Comparison of ENCODE assay signal across 9 cellular contexts in the genomic region with DNA sequence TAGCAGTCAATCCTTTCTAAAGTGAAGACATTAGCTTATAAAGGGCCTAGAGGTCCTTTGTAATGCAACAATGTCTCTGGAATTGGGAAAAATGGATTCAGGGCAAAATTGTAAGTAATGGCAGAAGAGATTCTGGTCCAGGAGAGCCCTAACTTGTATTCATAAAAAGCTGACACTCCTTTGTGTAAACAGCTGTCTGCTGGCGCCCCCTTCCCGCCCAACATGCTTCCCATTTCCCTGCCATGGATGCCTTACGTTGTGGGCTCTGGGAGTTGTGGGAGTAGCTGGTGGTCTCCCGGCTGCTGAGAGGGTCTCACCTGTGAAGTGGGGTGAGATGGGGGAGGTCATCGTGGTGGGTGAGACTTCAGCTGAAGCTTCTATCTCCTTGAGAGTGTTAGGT. TPM values are rescaled to one million over a fixed set of nuclear protein-coding genes. Genes with fewer than 3 reads are reported as not detected.
DNase-seq lines count a peak whose midpoint lies in the region; ATAC-seq and TF ChIP-seq lines count a peak whose summit lies in the region.
"Had no signal": no experiment of that assay in that cellular context is flagged by ENCODE, and none has a peak within 500 bp of the region (broad histone marks: within the 10 kb centered on the region; RNA-seq: fewer than 3 reads in every experiment).

No MANE protein-coding gene starts in this region.

- H3K9me3 Mint-ChIP-seq in effector memory CD8-positive, alpha-beta T cell, result peaks cover 0 to 3% of the 10 kb centered on the region in 2 donors

- peaks cover 27% of the 10 kb centered on the region for H3K36me3 Mint-ChIP-seq in effector memory CD8-positive, alpha-beta T cell (ENCODE audit: insufficient read depth)

- H3K27ac Mint-ChIP-seq in effector memory CD8-positive, alpha-beta T cell, result peak overlapping the region in 1 of 2 donors; percentile 13

- no peak overlapping the region for H3K4me3 Mint-ChIP-seq in effector memory CD8-positive, alpha-beta T cell

- no peaks in the 10 kb centered on the region for H3K27me3 Mint-ChIP-seq in effector memory CD8-positive, alpha-beta T cell

- TF ChIP-seq CTCF in fibroblast of mammary gland (conservative IDR thresholded peaks at IDR 0.05; ENCODE audit: control insufficient read depth, insufficient read depth, low read depth, low read length), result peak; percentile 6

- no peak overlapping the region for H3K4me3 ChIP-seq in fibroblast of mammary gland (ENCODE audit: control insufficient read depth, low read depth, low read length)

- peaks cover 7 to 8% of the 10 kb centered on the region in 2 donors for H3K4me1 Mint-ChIP-seq in effector memory CD8-positive, alpha-beta T cell (ENCODE audit: low read depth in 2 of 2)

- peak; percentile 74 for DNase-seq in D341Med (ENCODE audit: low spot score)
- peak; percentile 6 for DNase-seq in NCI-H1105 (lab: John Stamatoyannopoulos, UW)
- DNase-seq in fibroblast of mammary gland (ENCODE audit: low read depth), result no peak
- peak; percentile 9 for DNase-seq in occipital lobe (lab: John Stamatoyannopoulos, UW)
- no peak for DNase-seq in effector memory CD8-positive, alpha-beta T cell
- DNase-seq in stimulated activated CD4-positive, alpha-beta T cell treated with anti-CD3 and anti-CD28 coated beads, Interleukin-1b, Interleukin-23, amount 100 ng/mL, for 48 hours, result no peak
- no peak for DNase-seq in GDM1 (lab: John Stamatoyannopoulos, UW)

- no peak for ATAC-seq in effector memory CD8-positive, alpha-beta T cell (replicated peaks)
- ATAC-seq in HG02840 (IDR thresholded peaks at IDR 0.05; ENCODE audit: low FRiP score, unreplicated experiment), result no peak

RNA-seq across cellular contexts. Expression of gene ACRBP, which starts 2.3 kb away (rescaled TPM):
- 0.62 TPM for total RNA-seq in occipital lobe

RNA-seq across cellular contexts. Expression of gene LPAR5, which starts 9.1 kb away (rescaled TPM):
- total RNA-seq in occipital lobe, result 0.62 TPM
- total RNA-seq: renal cortical epithelial cell had no signal

RNA-seq across cellular contexts. Expression of gene ING4, which starts 18.0 kb away (rescaled TPM):
- total RNA-seq in occipital lobe, result 65.0 TPM

RNA-seq across cellular contexts. Expression of gene CHD4, which starts 37.7 kb away (rescaled TPM):
- total RNA-seq in occipital lobe, result 149 TPM

RNA-seq across cellular contexts. Expression of gene ZNF384, which starts 44.3 kb away (rescaled TPM):
- total RNA-seq in occipital lobe, result 15.1 TPM

Comparison
In these comparisons a context has a peak if more than half of its experiments do, and no peak if none do; other contexts are left out.
1. DNase-seq: peak in D341Med (single experiment), NCI-H1105 (single experiment) and occipital lobe (single experiment); none in fibroblast of mammary gland (single experiment), effector memory CD8-positive, alpha-beta T cell (0 of 3), stimulated activated CD4-positive, alpha-beta T cell treated with anti-CD3 and anti-CD28 coated beads, Interleukin-1b, Interleukin-23, amount 100 ng/mL, for 48 hours (single experiment) and GDM1 (single experiment).